In the genomic region with DNA sequence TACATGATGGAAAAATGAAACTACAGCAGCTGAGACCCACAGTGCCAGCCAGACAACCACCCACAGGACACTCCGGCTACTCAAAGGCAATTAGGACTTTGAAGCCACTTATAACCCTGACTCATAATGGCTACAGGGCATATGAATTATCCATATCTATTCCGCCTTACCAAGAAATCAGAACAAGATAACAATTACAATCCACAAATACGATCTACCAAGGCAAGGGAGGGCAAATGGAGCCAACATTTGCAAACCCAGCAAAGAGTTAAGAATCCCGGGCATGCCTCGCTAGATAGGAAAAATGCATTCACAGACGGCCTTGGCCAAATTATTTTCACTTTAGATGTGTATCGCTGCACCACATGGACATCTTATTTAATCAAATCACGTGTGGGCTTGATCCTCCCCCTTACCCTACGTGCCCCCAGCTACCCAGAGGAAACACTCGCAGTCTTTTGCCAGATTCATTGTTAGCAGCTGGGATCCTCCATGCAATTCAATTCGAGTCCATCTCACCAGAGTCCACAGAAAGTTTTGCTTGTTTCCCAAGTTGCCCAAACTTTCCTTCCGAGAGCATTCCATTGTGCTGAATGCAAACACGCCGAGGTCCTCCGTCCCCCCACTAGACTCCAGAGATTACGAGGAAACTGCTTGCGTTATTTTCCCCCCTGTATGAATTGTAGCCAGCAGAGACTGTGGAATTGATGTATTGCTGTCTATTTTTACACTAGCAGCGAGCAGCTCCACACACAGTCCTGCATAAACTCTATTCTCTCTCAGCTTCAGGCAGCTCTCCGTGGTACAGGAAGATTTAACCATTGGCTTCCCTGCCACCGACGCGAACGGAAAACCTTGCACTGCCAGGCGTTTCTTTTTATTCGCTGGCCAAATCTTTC, we compare ENCODE assay signal across 8 cellular contexts. TPM values are rescaled to one million over a fixed set of nuclear protein-coding genes. Genes with fewer than 3 reads are reported as not detected.
DNase-seq lines count a peak whose midpoint lies in the region; ATAC-seq and TF ChIP-seq lines count a peak whose summit lies in the region.

No MANE protein-coding gene starts in this region.

- intact Hi-C loops in gastrocnemius medialis (cut with DNase I; ENCODE audit: low total_unique reads): loop anchor here (2.0 to 10.0 kb wide), 3 partner anchors 16 to 514 kb away; no protein-coding TSS in a partner anchor
- intact Hi-C loops in activated naive CD4-positive, alpha-beta T cell treated with anti-CD3 and anti-CD28 coated beads for 36 hours (cut with micrococcal nuclease): no loop called here

- H3K4me2 ChIP-seq in GM23248 (ENCODE audit: unreplicated experiment): peak overlapping the region; percentile 87

- H3F3A ChIP-seq in GM23248 (ENCODE audit: insufficient read depth): 0 out of 2 replicates have a peak, but pooled peaks cover 7% of the 10 kb centered on the region

- no peaks in the 10 kb centered on the region for H3K79me2 ChIP-seq in GM23248 (ENCODE audit: insufficient read depth)

- H3K27me3 ChIP-seq in GM23248 (replicated peaks; ENCODE audit: insufficient read depth): peaks cover 31% of the 10 kb centered on the region
- H3K27me3 ChIP-seq in adipocyte (replicated peaks; ENCODE audit: control insufficient read depth, insufficient read depth, low read length): no peaks in the 10 kb centered on the region
- peaks cover 41% of the 10 kb centered on the region for H3K27me3 ChIP-seq in iPS-18a (ENCODE audit: control insufficient read depth, insufficient read depth, low read length)
- no peaks in the 10 kb centered on the region for H3K27me3 ChIP-seq in gastrocnemius medialis

- H3K27me3 Mint-ChIP-seq in activated naive CD4-positive, alpha-beta T cell treated with anti-CD3 and anti-CD28 coated beads for 36 hours (ENCODE audit: low read depth): peaks cover 27% of the 10 kb centered on the region
- no peaks in the 10 kb centered on the region for H3K27me3 Mint-ChIP-seq in effector memory CD8-positive, alpha-beta T cell

- 6 to 8% methylated on average over 25 of the region's 25 CpGs for WGBS in GM23248 (ENCODE audit: low coverage in 1 of 2, low lambda C conversion rate in 2 of 2, missing lambda C conversion rate in 2 of 2), 2 experiments

- peak; percentile 53 to 78 for TF ChIP-seq POLR2A in gastrocnemius medialis (IDR thresholded peaks at IDR 0.05)

- H3K4me1 ChIP-seq in GM23248 (ENCODE audit: insufficient read depth) (peaks cover 22% of the 10 kb centered on the region), adipocyte (ENCODE audit: control insufficient read depth, insufficient read depth, low read length) (peaks cover 56% of the 10 kb centered on the region), iPS-18a (ENCODE audit: control insufficient read depth, low read depth, low read length) (peaks cover 52% of the 10 kb centered on the region), gastrocnemius medialis (peaks cover 39 to 49% of the 10 kb centered on the region in 2 donors)

- in situ Hi-C loops in GM23248 (cut with MboI) (no loop called here), gastrocnemius medialis (cut with MboI; ENCODE audit: low sequenced_read_pairs in 4 of 4) (no loop called here)

- no peaks in the 10 kb centered on the region for H3K9me2 ChIP-seq in GM23248 (ENCODE audit: insufficient read depth)

- peak; percentile 46 to 48 for ATAC-seq in gastrocnemius medialis
- no peak for ATAC-seq in HG02970 (IDR thresholded peaks at IDR 0.05; ENCODE audit: low FRiP score, unreplicated experiment)
- no peak for ATAC-seq in effector memory CD8-positive, alpha-beta T cell (replicated peaks)

- CTCF ChIA-PET in activated naive CD4-positive, alpha-beta T cell treated with anti-CD3 and anti-CD28 coated beads for 36 hours (lab: Charles Lee): no interaction called here

- no peak overlapping the region for H3K27ac Mint-ChIP-seq in activated naive CD4-positive, alpha-beta T cell treated with anti-CD3 and anti-CD28 coated beads for 36 hours
- H3K27ac Mint-ChIP-seq in effector memory CD8-positive, alpha-beta T cell: no peak overlapping the region

- DNase-seq in GM23248 (peak; percentile 60), adipocyte (ENCODE audit: low read depth) (peak; percentile 55), gastrocnemius medialis (peak; percentile 48 to 74), NCI-H82 (lab: John Stamatoyannopoulos, UW) (no peak)
- no peak for DNase-seq in activated naive CD4-positive, alpha-beta T cell treated with anti-CD3 and anti-CD28 coated beads for 36 hours
- DNase-seq in effector memory CD8-positive, alpha-beta T cell: no peak

- peaks cover 21% of the 10 kb centered on the region for H3K4me1 Mint-ChIP-seq in activated naive CD4-positive, alpha-beta T cell treated with anti-CD3 and anti-CD28 coated beads for 36 hours (ENCODE audit: low read depth)
- peaks cover 0 to 6% of the 10 kb centered on the region in 2 donors for H3K4me1 Mint-ChIP-seq in effector memory CD8-positive, alpha-beta T cell (ENCODE audit: low read depth in 2 of 2)

- no peak overlapping the region for H3K4me3 Mint-ChIP-seq in activated naive CD4-positive, alpha-beta T cell treated with anti-CD3 and anti-CD28 coated beads for 36 hours
- H3K4me3 Mint-ChIP-seq in effector memory CD8-positive, alpha-beta T cell: no peak overlapping the region

- H3K4me3 ChIP-seq in GM23248: peak overlapping the region; percentile 73
- H3K4me3 ChIP-seq in adipocyte (ENCODE audit: low read length): peak overlapping the region; percentile 88
- peak overlapping the region; percentile 62 for H3K4me3 ChIP-seq in iPS-18a (ENCODE audit: low read length)
- H3K4me3 ChIP-seq in gastrocnemius medialis: peak overlapping the region; percentile 65 to 77 (median 69)

- H2AFZ ChIP-seq in GM23248: peak overlapping the region; percentile 70

- no peaks in the 10 kb centered on the region for H3K9me3 Mint-ChIP-seq in activated naive CD4-positive, alpha-beta T cell treated with anti-CD3 and anti-CD28 coated beads for 36 hours
- H3K9me3 Mint-ChIP-seq in effector memory CD8-positive, alpha-beta T cell: peaks cover 0 to 4% of the 10 kb centered on the region in 2 donors

- no peaks in the 10 kb centered on the region for H4K20me1 ChIP-seq in GM23248 (ENCODE audit: insufficient read depth)

- H3K9ac ChIP-seq in GM23248 (peak overlapping the region; percentile 4; the same call in 1 of the 2 replicates), adipocyte (ENCODE audit: low read length) (peak overlapping the region; percentile 93), iPS-18a (ENCODE audit: low read length) (no peak overlapping the region)

- H3K36me3 ChIP-seq in GM23248 (ENCODE audit: low read depth): no peaks in the 10 kb centered on the region
- no peaks in the 10 kb centered on the region for H3K36me3 ChIP-seq in adipocyte (ENCODE audit: control insufficient read depth, insufficient read depth, low read length, severe bottlenecking)
- H3K36me3 ChIP-seq in iPS-18a (ENCODE audit: control insufficient read depth, low read depth, low read length): no peaks in the 10 kb centered on the region
- no peaks in the 10 kb centered on the region for H3K36me3 ChIP-seq in gastrocnemius medialis

- no peaks in the 10 kb centered on the region for H3K36me3 Mint-ChIP-seq in activated naive CD4-positive, alpha-beta T cell treated with anti-CD3 and anti-CD28 coated beads for 36 hours (ENCODE audit: low read depth)
- H3K36me3 Mint-ChIP-seq in effector memory CD8-positive, alpha-beta T cell (ENCODE audit: insufficient read depth): no peaks in the 10 kb centered on the region

- no peak for TF ChIP-seq CTCF in gastrocnemius medialis (IDR thresholded peaks at IDR 0.05 in 4 of 5, conservative IDR thresholded peaks at IDR 0.05 in 1 of 5)

- no peak overlapping the region for H3K27ac ChIP-seq in GM23248
- H3K27ac ChIP-seq in iPS-18a (ENCODE audit: low read length): no peak overlapping the region
- peak overlapping the region; percentile 84 to 99 (median 90) for H3K27ac ChIP-seq in gastrocnemius medialis

- H3K9me3 ChIP-seq in GM23248 (ENCODE audit: low read depth): no peaks in the 10 kb centered on the region
- no peaks in the 10 kb centered on the region for H3K9me3 ChIP-seq in adipocyte (ENCODE audit: control insufficient read depth, low read length)
- no peaks in the 10 kb centered on the region for H3K9me3 ChIP-seq in iPS-18a (ENCODE audit: control insufficient read depth, low read depth, low read length)
- H3K9me3 ChIP-seq in gastrocnemius medialis: no peaks in the 10 kb centered on the region

RNA-seq across cellular contexts. Expression of gene PPARGC1A, which starts 1.2 kb away (rescaled TPM):
- not detected in 2 replicates for total RNA-seq in GM23248 (2014; rRNA removed; shearing (Covaris generic))
- not detected in 2 replicates for polyA plus RNA-seq in GM23248 (2016; fragmentation: Nextera tagmentation; extraction: Ambion mirVana)
- 10 to 100 TPM; 30.6 to 68.9 (median 52.3) TPM for total RNA-seq in gastrocnemius medialis
- not detected for total RNA-seq in activated naive CD4-positive, alpha-beta T cell treated with anti-CD3 and anti-CD28 coated beads for 36 hours

Comparison
In these comparisons a context has a peak if more than half of its experiments do, and no peak if none do; other contexts are left out.
1. DNase-seq: peak in GM23248 (single experiment), adipocyte (single experiment) and gastrocnemius medialis (2 of 2); none in NCI-H82 (single experiment), activated naive CD4-positive, alpha-beta T cell treated with anti-CD3 and anti-CD28 coated beads for 36 hours (single experiment) and effector memory CD8-positive, alpha-beta T cell (0 of 3).
2. H3K27ac ChIP-seq: peak in gastrocnemius medialis (4 of 4); none in GM23248 (single experiment) and iPS-18a (single experiment).
3. ATAC-seq: peak in gastrocnemius medialis (2 of 2); none in HG02970 (single experiment) and effector memory CD8-positive, alpha-beta T cell (single experiment).
4. RNA of gene PPARGC1A, which starts 1.2 kb away (total RNA-seq): 30.6 to 68.9 TPM in gastrocnemius medialis; not detected in activated naive CD4-positive, alpha-beta T cell treated with anti-CD3 and anti-CD28 coated beads for 36 hours and not detected in GM23248; every median in the first group is over 10 times any median in the second.
5. Peak in every context shown above with its lines, with median percentiles within 50 percentile points of each other: H3K4me3 ChIP-seq.